ENCODE assay signal across 8 cellular contexts in the genomic region with DNA sequence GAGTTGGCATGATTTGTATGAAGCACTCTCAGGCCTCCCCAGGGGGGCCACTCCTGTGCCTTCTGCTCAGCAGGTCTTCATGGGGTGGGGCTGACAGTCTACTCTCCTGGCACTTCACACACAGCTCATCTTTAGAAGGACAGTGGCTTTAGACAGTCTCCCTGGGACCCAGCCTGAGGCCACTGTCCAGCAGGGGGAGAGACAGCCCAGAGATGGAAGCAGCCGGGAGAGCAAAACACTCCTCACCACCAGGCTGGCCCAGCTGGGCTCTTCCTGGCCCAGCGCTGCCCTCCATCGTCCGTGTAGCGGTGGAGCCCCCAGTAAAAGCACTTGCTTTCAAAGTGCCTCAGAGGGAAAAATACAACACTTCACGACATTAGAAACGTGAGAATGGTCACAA.
DNase-seq lines count a peak whose midpoint lies in the region; ATAC-seq and TF ChIP-seq lines count a peak whose summit lies in the region.

No MANE protein-coding gene starts in this region.

- dilution Hi-C loops in IMR-90 (cut with HindIII; ENCODE audit: low sequenced_read_pairs, unreplicated experiment): no loop called here

- H3K36me3 ChIP-seq in BJ (ENCODE audit: control insufficient read depth, insufficient read depth, low read length): no peaks in the 10 kb centered on the region
- no peaks in the 10 kb centered on the region for H3K36me3 ChIP-seq in IMR-90 (ENCODE audit: control insufficient read depth, insufficient read depth, low read length)
- H3K36me3 ChIP-seq in liver (ENCODE audit: control insufficient read depth in 4 of 4, insufficient read depth in 3 of 4, low read depth in 1 of 4, low read length in 3 of 4): no peaks in the 10 kb centered on the region

- WGBS in IMR-90 (ENCODE audit: extremely low coverage in 2 of 2, insufficient read length in 1 of 2), 2 experiments: 0% methylated on average over 1 of the region's 7 CpGs; no CpG with 5 or more reads in 1 of the 2 experiments
- WGBS in liver: 22% methylated on average over 7 of the region's 7 CpGs

- intact Hi-C loops in IMR-90 (cut with micrococcal nuclease): no loop called here

- H3K23ac ChIP-seq in IMR-90 (ENCODE audit: low read depth, low read length): no peak overlapping the region

- no peak for TF ChIP-seq POLR2A in IMR-90 (IDR thresholded peaks at IDR 0.05; ENCODE audit: low read depth, low read length)

- POLR2A ChIA-PET in BJ (lab: Charles Lee) (no interaction called here), IMR-90 (lab: Charles Lee; ENCODE audit: unreplicated experiment) (no interaction called here)

- H3K9ac ChIP-seq in IMR-90 (ENCODE audit: low read depth, low read length): no peak overlapping the region
- H3K9ac ChIP-seq in liver (ENCODE audit: low read depth in 1 of 2, low read length in 2 of 2): no peak overlapping the region

- no peak overlapping the region for H2BK120ac ChIP-seq in IMR-90 (ENCODE audit: low read depth, low read length)

- H3K27me3 ChIP-seq in BJ (ENCODE audit: control insufficient read depth, insufficient read depth, low read length) (peaks cover 5% of the 10 kb centered on the region; the same call in 1 of the 2 replicates), IMR-90 (ENCODE audit: control insufficient read depth, insufficient read depth, low read length) (peaks cover 18% of the 10 kb centered on the region), liver (ENCODE audit: control insufficient read depth in 4 of 4, insufficient read depth in 4 of 4, low read length in 3 of 4) (peaks cover 0 to 3% (median 0%) of the 10 kb centered on the region in 4 donors)

- H3K4me1 ChIP-seq in IMR-90 (ENCODE audit: control insufficient read depth, insufficient read depth, low read length): no peaks in the 10 kb centered on the region
- H3K4me1 ChIP-seq in liver (ENCODE audit: control insufficient read depth in 4 of 4, insufficient read depth in 4 of 4, low read length in 3 of 4): no peaks in the 10 kb centered on the region

- H3K9me1 ChIP-seq in IMR-90 (ENCODE audit: insufficient read depth, low read length): no peaks in the 10 kb centered on the region

- H3K27ac ChIP-seq in IMR-90 (ENCODE audit: insufficient read depth, low read length) (no peak overlapping the region), liver (ENCODE audit: low read depth in 1 of 2, low read length in 2 of 2) (no peak overlapping the region)

- in situ Hi-C loops in IMR-90 (cut with MboI; ENCODE audit: low sequenced_read_pairs): no loop called here

- H4K20me1 ChIP-seq in IMR-90 (ENCODE audit: insufficient read depth, low read length): no peaks in the 10 kb centered on the region

- DNase-seq in BJ (ENCODE audit: low read depth) (no peak), IMR-90 (peak; percentile 5), T-helper 2 cell (no peak), NCI-H446 treated with DMSO at 0.1 percent for 48 hours (lab: John Stamatoyannopoulos, UW) (no peak)

- H2BK20ac ChIP-seq in IMR-90 (ENCODE audit: low read depth, low read length): no peak overlapping the region

- no peaks in the 10 kb centered on the region for H3K79me1 ChIP-seq in IMR-90 (ENCODE audit: low read depth in 1 of 2, low read length in 2 of 2)

- H3K4me3 ChIP-seq in BJ (ENCODE audit: low read depth, low read length): no peak overlapping the region
- no peak overlapping the region for H3K4me3 ChIP-seq in IMR-90 (ENCODE audit: insufficient read depth, low read depth, low read length)
- no peak overlapping the region for H3K4me3 ChIP-seq in WI38 (ENCODE audit: low read depth, low read length)
- H3K4me3 ChIP-seq in liver (ENCODE audit: low read depth in 1 of 3, low read length in 3 of 3): no peak overlapping the region

- H3K56ac ChIP-seq in IMR-90 (ENCODE audit: extremely low read depth, insufficient read depth, low read length): no peak overlapping the region

- BruUV-seq in IMR-90 (replicated peaks; lab: Mats Ljungman, UMichigan): no TSS peak

- H2AFZ ChIP-seq in IMR-90 (replicated peaks; ENCODE audit: low read length, poor library complexity): no peak overlapping the region

- no peak overlapping the region for H4K5ac ChIP-seq in IMR-90 (ENCODE audit: low read depth, low read length)

- peak; percentile 69 for ATAC-seq in IMR-90 (ENCODE audit: low read depth)
- no peak for ATAC-seq in HG02798 (IDR thresholded peaks at IDR 0.05; ENCODE audit: poor library complexity, unreplicated experiment)
- no peak for ATAC-seq in GM19324 (IDR thresholded peaks at IDR 0.05; ENCODE audit: low FRiP score, unreplicated experiment)

- no peaks in the 10 kb centered on the region for H3K9me3 ChIP-seq in IMR-90 (ENCODE audit: control insufficient read depth, insufficient read depth, low read length)
- H3K9me3 ChIP-seq in liver (ENCODE audit: control insufficient read depth in 4 of 4, low read length in 3 of 4): peaks cover 0 to 2% (median 0%) of the 10 kb centered on the region in 4 donors

- H4K91ac ChIP-seq in IMR-90 (ENCODE audit: insufficient read depth, low read depth, low read length): no peak overlapping the region

- peak; percentile 36 for TF ChIP-seq CTCF in BJ (IDR thresholded peaks at IDR 0.05; ENCODE audit: insufficient read depth, low read depth, low read length)
- peak; percentile 26; the same call in 1 of the 2 replicates for TF ChIP-seq CTCF in IMR-90 (conservative IDR thresholded peaks at IDR 0.05; ENCODE audit: low read depth, low read length)
- TF ChIP-seq CTCF in WI38 (IDR thresholded peaks at IDR 0.05; ENCODE audit: low read depth, low read length): peak; percentile 19; the same call in 1 of the 2 replicates
- TF ChIP-seq CTCF in liver (IDR thresholded peaks at IDR 0.05; ENCODE audit: low read depth, low read length, missing input control): peak; percentile 25

- H3K4me2 ChIP-seq in IMR-90 (ENCODE audit: low read depth, low read length): no peak overlapping the region

- H2AK5ac ChIP-seq in IMR-90 (ENCODE audit: low read depth, low read length): no peak overlapping the region

- H3K18ac ChIP-seq in IMR-90 (ENCODE audit: low read depth, low read length): no peak overlapping the region

- H3K14ac ChIP-seq in IMR-90 (replicated peaks; ENCODE audit: low read depth, low read length): no peak overlapping the region

- TF ChIP-seq RAD21 in IMR-90 (IDR thresholded peaks at IDR 0.05; ENCODE audit: low read length) (no peak), liver (IDR thresholded peaks at IDR 0.05) (peak; percentile 48 to 63)

- no peak overlapping the region for H2BK5ac ChIP-seq in IMR-90 (ENCODE audit: low read depth, low read length, poor library complexity, severe bottlenecking)

- no peak overlapping the region for H2BK15ac ChIP-seq in IMR-90 (ENCODE audit: low read depth, low read length)

- H3K4ac ChIP-seq in IMR-90 (ENCODE audit: low read depth, low read length): no peak overlapping the region

- no peak overlapping the region for H4K8ac ChIP-seq in IMR-90 (ENCODE audit: low read depth in 2 of 2, low read length in 2 of 2)

- H2AK9ac ChIP-seq in IMR-90 (replicated peaks; ENCODE audit: low read depth, low read length, poor library complexity): no peak overlapping the region

- CTCF ChIA-PET in BJ (lab: Yijun Ruan, JAX): interaction anchor here (1.1 to 1.8 kb wide), 2 partner anchors 10 to 105 kb away, joined by 3 to 4 read pairs; no protein-coding TSS in a partner anchor
- CTCF ChIA-PET in IMR-90 (lab: Yijun Ruan, JAX): interaction anchor here (0.9 kb wide), 1 partner anchor 110 kb away, joined by 3 read pairs; no protein-coding TSS in a partner anchor

TF ChIP-seq in IMR-90, 13 proteins besides CTCF, POLR2A, EP300 and RAD21 (continues in another document):
- TF ChIP-seq FOS (IDR thresholded peaks at IDR 0.05; ENCODE audit: low read depth, low read length): no peak
- TF ChIP-seq MAFK (IDR thresholded peaks at IDR 0.05; ENCODE audit: low read depth, low read length): no peak
- no peak for TF ChIP-seq MXI1 (IDR thresholded peaks at IDR 0.05; ENCODE audit: borderline replicate concordance, low read depth, low read length)
- no peak for TF ChIP-seq RCOR1 (IDR thresholded peaks at IDR 0.05; ENCODE audit: insufficient replicate concordance, low read length)
- no peak for TF ChIP-seq SMC3 (IDR thresholded peaks at IDR 0.05; ENCODE audit: low read depth, low read length)
- no peak for TF ChIP-seq RFX5 (IDR thresholded peaks at IDR 0.05; ENCODE audit: low read depth, low read length)
- TF ChIP-seq CHD1 (IDR thresholded peaks at IDR 0.05; ENCODE audit: low read depth, low read length): no peak
- TF ChIP-seq, protein P1, sequence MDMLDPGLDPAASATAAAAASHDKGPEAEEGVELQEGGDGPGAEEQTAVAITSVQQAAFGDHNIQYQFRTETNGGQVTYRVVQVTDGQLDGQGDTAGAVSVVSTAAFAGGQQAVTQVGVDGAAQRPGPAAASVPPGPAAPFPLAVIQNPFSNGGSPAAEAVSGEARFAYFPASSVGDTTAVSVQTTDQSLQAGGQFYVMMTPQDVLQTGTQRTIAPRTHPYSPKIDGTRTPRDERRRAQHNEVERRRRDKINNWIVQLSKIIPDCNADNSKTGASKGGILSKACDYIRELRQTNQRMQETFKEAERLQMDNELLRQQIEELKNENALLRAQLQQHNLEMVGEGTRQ (IDR thresholded peaks at IDR 0.05; ENCODE audit: low read depth, low read length): no peak

TF ChIP-seq in liver, 16 proteins besides CTCF, POLR2A, EP300 and RAD21 (continues in another document):
- TF ChIP-seq HNF4A (conservative IDR thresholded peaks at IDR 0.05): no peak
- no peak for TF ChIP-seq FOXA1 (IDR thresholded peaks at IDR 0.05)
- TF ChIP-seq, protein P2, sequence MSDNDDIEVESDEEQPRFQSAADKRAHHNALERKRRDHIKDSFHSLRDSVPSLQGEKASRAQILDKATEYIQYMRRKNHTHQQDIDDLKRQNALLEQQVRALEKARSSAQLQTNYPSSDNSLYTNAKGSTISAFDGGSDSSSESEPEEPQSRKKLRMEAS (IDR thresholded peaks at IDR 0.05): no peak
- no peak for TF ChIP-seq JUND (IDR thresholded peaks at IDR 0.05)
- no peak for TF ChIP-seq YY1 (IDR thresholded peaks at IDR 0.05)
